Comparison of ENCODE assay signal across 5 cellular contexts in genomic region chr17:33118391-33118790, GRCh38.
"Had no signal": no experiment of that assay in that cellular context is flagged by ENCODE, and none has a peak within 500 bp of the region (broad histone marks: within the 10 kb centered on the region; RNA-seq: fewer than 3 reads in every experiment).

No MANE protein-coding gene starts in this region.

- DNase-seq: H9, HCEC 1CT, KG1 had no signal

- ATAC-seq: GM23338, HepG2 had no signal
